Comparison of ENCODE assay signal across 1 cellular context in genomic region chr19:39974377-39975155, GRCh38.
TF ChIP-seq lines count a peak whose summit lies in the region.

No MANE protein-coding gene starts in this region.

TF ChIP-seq in IMR-90, 13 proteins besides CTCF, POLR2A, EP300 and RAD21:
- TF ChIP-seq ELK1 (IDR thresholded peaks at IDR 0.05; ENCODE audit: borderline replicate concordance, low read depth, low read length), result no peak
- TF ChIP-seq CHD1 (IDR thresholded peaks at IDR 0.05; ENCODE audit: low read depth, low read length), result no peak
- no peak for TF ChIP-seq NFE2L2 (IDR thresholded peaks at IDR 0.05; ENCODE audit: low read depth, low read length)
- no peak for TF ChIP-seq MAFK (IDR thresholded peaks at IDR 0.05; ENCODE audit: low read depth, low read length)
- TF ChIP-seq RFX5 (IDR thresholded peaks at IDR 0.05; ENCODE audit: low read depth, low read length), result no peak
- no peak for TF ChIP-seq CEBPB (IDR thresholded peaks at IDR 0.05; ENCODE audit: low read depth, low read length)
- TF ChIP-seq, protein P1, sequence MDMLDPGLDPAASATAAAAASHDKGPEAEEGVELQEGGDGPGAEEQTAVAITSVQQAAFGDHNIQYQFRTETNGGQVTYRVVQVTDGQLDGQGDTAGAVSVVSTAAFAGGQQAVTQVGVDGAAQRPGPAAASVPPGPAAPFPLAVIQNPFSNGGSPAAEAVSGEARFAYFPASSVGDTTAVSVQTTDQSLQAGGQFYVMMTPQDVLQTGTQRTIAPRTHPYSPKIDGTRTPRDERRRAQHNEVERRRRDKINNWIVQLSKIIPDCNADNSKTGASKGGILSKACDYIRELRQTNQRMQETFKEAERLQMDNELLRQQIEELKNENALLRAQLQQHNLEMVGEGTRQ (IDR thresholded peaks at IDR 0.05; ENCODE audit: low read depth, low read length), result no peak
- TF ChIP-seq RCOR1 (IDR thresholded peaks at IDR 0.05; ENCODE audit: insufficient replicate concordance, low read length), result no peak
- no peak for TF ChIP-seq BHLHE40 (IDR thresholded peaks at IDR 0.05; ENCODE audit: low read depth, low read length)
- no peak for TF ChIP-seq FOS (IDR thresholded peaks at IDR 0.05; ENCODE audit: low read depth, low read length)
- TF ChIP-seq SMC3 (IDR thresholded peaks at IDR 0.05; ENCODE audit: low read depth, low read length), result no peak
- TF ChIP-seq MAZ (IDR thresholded peaks at IDR 0.05; ENCODE audit: borderline replicate concordance, low read depth, low read length), result no peak
- TF ChIP-seq MXI1 (IDR thresholded peaks at IDR 0.05; ENCODE audit: borderline replicate concordance, low read depth, low read length), result no peak
